Comparison of ENCODE assay signal across 10 cellular contexts in the genomic region with DNA sequence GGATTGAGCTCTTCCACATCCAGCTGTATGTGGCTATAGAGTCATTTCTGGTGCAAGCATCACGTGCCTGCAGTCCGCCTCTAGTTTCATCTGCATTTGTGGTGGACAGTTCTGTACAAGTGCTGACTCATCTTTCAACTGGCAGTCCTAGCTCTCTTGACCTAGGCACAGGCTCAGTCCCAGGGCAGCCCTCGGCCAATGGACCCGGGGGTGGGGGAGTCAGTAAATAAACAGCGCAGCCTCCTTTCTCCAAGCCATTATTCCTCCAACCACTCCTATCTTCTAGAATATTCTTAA.
DNase-seq lines count a peak whose midpoint lies in the region; ATAC-seq lines count a peak whose summit lies in the region.
"Had no signal": no experiment of that assay in that cellular context is flagged by ENCODE, and none has a peak within 500 bp of the region (broad histone marks: within the 10 kb centered on the region; RNA-seq: fewer than 3 reads in every experiment).

No MANE protein-coding gene starts in this region.

- peak; percentile 79 for DNase-seq in OCI-M1 (lab: John Stamatoyannopoulos, UW)
- peak; percentile 62 for DNase-seq in glomerular visceral epithelial cell (ENCODE audit: extremely low spot score)
- no peak for DNase-seq in DMS114 treated with DMSO at 0.1 percent for 48 hours (lab: John Stamatoyannopoulos, UW; ENCODE audit: unreplicated experiment)
- no peak for DNase-seq in foreskin melanocyte
- DNase-seq in NCI-H2107 (lab: John Stamatoyannopoulos, UW) = no peak
- DNase-seq: activated CD4-positive, CD25-positive, alpha-beta regulatory T cell; body of pancreas had no signal

- peak; percentile 84 for ATAC-seq in GM18498 (IDR thresholded peaks at IDR 0.05; ENCODE audit: unreplicated experiment)
- peak; percentile 53 for ATAC-seq in HG02588 (IDR thresholded peaks at IDR 0.05; ENCODE audit: unreplicated experiment)
- no peak for ATAC-seq in GM21528 (IDR thresholded peaks at IDR 0.05; ENCODE audit: low FRiP score, unreplicated experiment)
- ATAC-seq: body of pancreas had no signal

Comparison
In these comparisons a context has a peak if more than half of its experiments do, and no peak if none do; other contexts are left out.
1. DNase-seq: peak in OCI-M1 (single experiment) and glomerular visceral epithelial cell (single experiment); none in DMS114 treated with DMSO at 0.1 percent for 48 hours (single experiment), foreskin melanocyte (single experiment) and NCI-H2107 (single experiment).